In genomic region chr4:185040523-185040922, GRCh38 we compare ENCODE assay signal across 1 cellular context.
TF ChIP-seq lines count a peak whose summit lies in the region.

No MANE protein-coding gene starts in this region.

TF ChIP-seq in IMR-90, 13 proteins besides CTCF, POLR2A, EP300 and RAD21 (continued from another document):
- TF ChIP-seq ELK1 (IDR thresholded peaks at IDR 0.05; ENCODE audit: borderline replicate concordance, low read depth, low read length) (no peak), MXI1 (IDR thresholded peaks at IDR 0.05; ENCODE audit: borderline replicate concordance, low read depth, low read length) (no peak), SMC3 (IDR thresholded peaks at IDR 0.05; ENCODE audit: low read depth, low read length) (no peak), RCOR1 (IDR thresholded peaks at IDR 0.05; ENCODE audit: insufficient replicate concordance, low read length) (no peak), FOS (IDR thresholded peaks at IDR 0.05; ENCODE audit: low read depth, low read length) (no peak), MAZ (IDR thresholded peaks at IDR 0.05; ENCODE audit: borderline replicate concordance, low read depth, low read length) (no peak), MAFK (IDR thresholded peaks at IDR 0.05; ENCODE audit: low read depth, low read length) (no peak), NFE2L2 (IDR thresholded peaks at IDR 0.05; ENCODE audit: low read depth, low read length) (no peak), RFX5 (IDR thresholded peaks at IDR 0.05; ENCODE audit: low read depth, low read length) (no peak), CEBPB (IDR thresholded peaks at IDR 0.05; ENCODE audit: low read depth, low read length) (no peak), CHD1 (IDR thresholded peaks at IDR 0.05; ENCODE audit: low read depth, low read length) (no peak)
TF ChIP-seq in IMR-90: peak in this region for 0.
